19 cellular contexts compared by ENCODE assay signal in genomic region chr5:53438079-53438478, GRCh38. TPM values are rescaled to one million over a fixed set of nuclear protein-coding genes. Genes with fewer than 3 reads are reported as not detected.
A peak's percentile ranks its signal among the peaks of the same experiment; 100 is the strongest.
DNase-seq lines count a peak whose midpoint lies in the region; ATAC-seq, FAIRE-seq and TF ChIP-seq lines count a peak whose summit lies in the region.
"Had no signal": no experiment of that assay in that cellular context is flagged by ENCODE, and none has a peak within 500 bp of the region (broad histone marks: within the 10 kb centered on the region; RNA-seq: fewer than 3 reads in every experiment).

No MANE protein-coding gene starts in this region.

- DNase-seq in GM23248 (no peak), PC-3 (no peak), mesendoderm (no peak), GM12892 (ENCODE audit: insufficient read length) (no peak), D721Med (ENCODE audit: insufficient read length, low spot score) (no peak)
- no peak for DNase-seq in stimulated activated CD4-positive, alpha-beta T cell treated with anti-CD3 and anti-CD28 coated beads, Interleukin-2, amount 100 ng/mL, for 24 hours
- no peak for DNase-seq in activated naive CD4-positive, alpha-beta T cell (lab: John Stamatoyannopoulos, UW)
- DNase-seq: ACHN; BE2C; Caco-2; CD4-positive, alpha-beta T cell; DMS79 treated with DMSO at 0.1 percent for 48 hours; GF-D8 had no signal

- TF ChIP-seq POLR2A in GM12892 (IDR thresholded peaks at IDR 0.05; ENCODE audit: low read depth, low read length) = no peak

- no TSS peak for BruUV-seq in PC-3 (replicated peaks; lab: Mats Ljungman, UMichigan)

- H2AFZ ChIP-seq in GM23248 (no peak overlapping the region), PC-3 (ENCODE audit: low read length) (peak overlapping the region; percentile 21; the same call in 1 of the 2 replicates)

- H3K9me2 ChIP-seq in GM23248 (ENCODE audit: insufficient read depth) (no peaks in the 10 kb centered on the region), PC-3 (replicated peaks; ENCODE audit: low read length) (no peaks in the 10 kb centered on the region)

- H3F3A ChIP-seq in GM23248 (ENCODE audit: insufficient read depth) (peaks cover 21% of the 10 kb centered on the region), PC-3 (ENCODE audit: low read length, unreplicated experiment) (no peaks in the 10 kb centered on the region)

- H3K27me3 ChIP-seq in BLaER1 treated with 17β-estradiol and CSF1 and Interleukin-3, amounts not matched to agents 10 nM and 100 nM = no peaks in the 10 kb centered on the region
- H3K27me3 ChIP-seq in GM23248 (replicated peaks; ENCODE audit: insufficient read depth) (no peaks in the 10 kb centered on the region), PC-3 (ENCODE audit: low read length) (no peaks in the 10 kb centered on the region), mesendoderm (ENCODE audit: insufficient read depth, low read length, poor library complexity) (no peaks in the 10 kb centered on the region)
- H3K27me3 ChIP-seq: BE2C had no signal

- H3K9ac ChIP-seq in BLaER1 treated with 17β-estradiol and CSF1 and Interleukin-3, amounts not matched to agents 10 nM and 100 nM = no peak overlapping the region
- H3K9ac ChIP-seq in GM23248 (no peak overlapping the region), PC-3 (ENCODE audit: low read length) (peak overlapping the region; percentile 44), mesendoderm (ENCODE audit: low read length) (no peak overlapping the region)

- H3K79me1 ChIP-seq in mesendoderm (ENCODE audit: low read length) = no peaks in the 10 kb centered on the region

- no peaks in the 10 kb centered on the region for H3K9me3 ChIP-seq in BLaER1 treated with 17β-estradiol and CSF1 and Interleukin-3, amounts not matched to agents 10 nM and 100 nM (replicated peaks in 1 of 11)
- H3K9me3 ChIP-seq in GM23248 (ENCODE audit: low read depth) (no peaks in the 10 kb centered on the region), PC-3 (ENCODE audit: low read length) (no peaks in the 10 kb centered on the region)
- H3K9me3 ChIP-seq: BE2C, Caco-2, HAP-1 had no signal

- H2BK5ac ChIP-seq in mesendoderm (ENCODE audit: low read length) = no peak overlapping the region

- CTCF ChIA-PET in PC-3 (lab: Charles Lee) = no interaction called here

- no peaks in the 10 kb centered on the region for H3K79me2 ChIP-seq in GM23248 (ENCODE audit: insufficient read depth)
- no peaks in the 10 kb centered on the region for H3K79me2 ChIP-seq in PC-3 (ENCODE audit: low read length)
- H3K79me2 ChIP-seq in mesendoderm (ENCODE audit: control insufficient read depth, insufficient read depth, low read length) = no peaks in the 10 kb centered on the region

- FAIRE-seq in GM12892 (lab: Jason Lieb, UNC) = no peak
- FAIRE-seq in D721Med (lab: Jason Lieb, UNC) = no peak
- FAIRE-seq: A204.1, GM19239 had no signal

- H3K18ac ChIP-seq in mesendoderm (ENCODE audit: low read length) = no peak overlapping the region

- H2BK15ac ChIP-seq in mesendoderm (replicated peaks; ENCODE audit: low read depth) = peak overlapping the region; percentile 85

- intact Hi-C loops in PC-3 (cut with micrococcal nuclease) = loop anchor here (2.0 to 5.0 kb wide), 2 partner anchors 41 to 779 kb away; no protein-coding TSS in a partner anchor

- no peak for ATAC-seq in PC-3

- peaks cover 14 to 27% (median 22%) of the 10 kb centered on the region in 10 experiments for H3K4me1 ChIP-seq in BLaER1 treated with 17β-estradiol and CSF1 and Interleukin-3, amounts not matched to agents 10 nM and 100 nM
- H3K4me1 ChIP-seq in GM23248 (ENCODE audit: insufficient read depth) = peaks cover 18% of the 10 kb centered on the region
- peaks cover 32% of the 10 kb centered on the region for H3K4me1 ChIP-seq in PC-3 (ENCODE audit: insufficient read depth, low read length)
- no peaks in the 10 kb centered on the region for H3K4me1 ChIP-seq in mesendoderm (ENCODE audit: control insufficient read depth, low read depth, low read length)
- H3K4me1 ChIP-seq: BE2C, HAP-1 had no signal

- H4K5ac ChIP-seq in mesendoderm (ENCODE audit: low read length) = no peak overlapping the region

- H3K36me3 ChIP-seq in BLaER1 treated with 17β-estradiol and CSF1 and Interleukin-3, amounts not matched to agents 10 nM and 100 nM = no peaks in the 10 kb centered on the region
- no peaks in the 10 kb centered on the region for H3K36me3 ChIP-seq in GM23248 (ENCODE audit: low read depth)
- H3K36me3 ChIP-seq in PC-3 (ENCODE audit: low read depth, low read length) = no peaks in the 10 kb centered on the region
- no peaks in the 10 kb centered on the region for H3K36me3 ChIP-seq in mesendoderm (ENCODE audit: control insufficient read depth, insufficient read depth, low read length)
- H3K36me3 ChIP-seq: BE2C, HAP-1 had no signal

- TF ChIP-seq CTCF in PC-3 (conservative IDR thresholded peaks at IDR 0.05; ENCODE audit: low read depth, low read length) (no peak), D721Med (IDR thresholded peaks at IDR 0.05; ENCODE audit: insufficient read depth, missing control alignments) (no peak)

- no peak overlapping the region for H3K23ac ChIP-seq in mesendoderm (ENCODE audit: low read length)

- H3K4me2 ChIP-seq in BLaER1 treated with 17β-estradiol and CSF1 and Interleukin-3, amounts not matched to agents 10 nM and 100 nM = peak overlapping the region in 7 of 11 experiments; percentile 25 to 68 (median 64); a peak in 11 of 22 replicates
- H3K4me2 ChIP-seq in GM23248 (ENCODE audit: unreplicated experiment) (peak overlapping the region; percentile 47), PC-3 (ENCODE audit: low read length) (peak overlapping the region; percentile 49), mesendoderm (ENCODE audit: low read length) (no peak overlapping the region)

- H3K4ac ChIP-seq in mesendoderm (ENCODE audit: low read depth, low read length) = no peak overlapping the region

- H2BK120ac ChIP-seq in mesendoderm (ENCODE audit: low read depth, low read length) = no peak overlapping the region

- H3K27ac ChIP-seq in BLaER1 treated with 17β-estradiol and CSF1 and Interleukin-3, amounts not matched to agents 10 nM and 100 nM = no peak overlapping the region; a peak in 1 of 22 replicates
- no peak overlapping the region for H3K27ac ChIP-seq in GM23248
- peak overlapping the region; percentile 87 for H3K27ac ChIP-seq in PC-3 (ENCODE audit: low read length)
- no peak overlapping the region for H3K27ac ChIP-seq in mesendoderm (ENCODE audit: low read depth, low read length)
- H3K27ac ChIP-seq: C4-2B had no signal

- H4K20me1 ChIP-seq in BLaER1 treated with 17β-estradiol and CSF1 and Interleukin-3, amounts not matched to agents 10 nM and 100 nM = no peaks in the 10 kb centered on the region
- H4K20me1 ChIP-seq in GM23248 (ENCODE audit: insufficient read depth) (no peaks in the 10 kb centered on the region), PC-3 (ENCODE audit: low read length) (no peaks in the 10 kb centered on the region)

- no peak overlapping the region for H3K56ac ChIP-seq in mesendoderm (ENCODE audit: low read length)

- no peak overlapping the region for H3K4me3 ChIP-seq in BLaER1 treated with 17β-estradiol and CSF1 and Interleukin-3, amounts not matched to agents 10 nM and 100 nM
- H3K4me3 ChIP-seq in GM23248 = no peak overlapping the region
- H3K4me3 ChIP-seq in PC-3 (ENCODE audit: low read length) = no peak overlapping the region
- H3K4me3 ChIP-seq in mesendoderm (ENCODE audit: low read length) = no peak overlapping the region
- H3K4me3 ChIP-seq: HAP-1 had no signal

- POLR2A ChIA-PET in PC-3 (lab: Charles Lee; ENCODE audit: unreplicated experiment) = no interaction called here

- in situ Hi-C loops in GM23248 (cut with MboI) = loop anchor here (25.0 kb wide), 1 partner anchor 276 kb away; no protein-coding TSS in a partner anchor

- no peak overlapping the region for H4K8ac ChIP-seq in mesendoderm (ENCODE audit: low read depth, low read length)

- WGBS in GM23248 (ENCODE audit: low coverage in 1 of 2, low lambda C conversion rate in 2 of 2, missing lambda C conversion rate in 2 of 2), 2 experiments = 96 to 97% methylated on average over 13 of the region's 13 CpGs
- no CpG with 5 or more reads among the region's 13 CpGs for WGBS in mesendoderm (ENCODE audit: extremely low coverage, insufficient coverage, low lambda C conversion rate)

- no peak overlapping the region for H2AK5ac ChIP-seq in mesendoderm (ENCODE audit: low read length)

RNA-seq across cellular contexts. Expression of gene FST, which starts 42.4 kb away (rescaled TPM):
- 61.2 and 87.0 TPM in 2 replicates for total RNA-seq in GM23248 (2014; rRNA removed; shearing (Covaris generic))
- 56.0 and 85.0 TPM in 2 replicates for polyA plus RNA-seq in GM23248 (2016; fragmentation: Nextera tagmentation; extraction: Ambion mirVana)
- 403 and 407 TPM in 2 replicates for total RNA-seq in PC-3 (2014; rRNA removed)
- polyA plus RNA-seq in mesendoderm (2013, experiment 1 of 2) = 89.5 TPM
- 99.0 TPM for polyA plus RNA-seq in mesendoderm (2013, experiment 2 of 2)
- not detected for polyA plus RNA-seq in GM12892 (2012; ENCODE audit: missing spikeins)
- total RNA-seq: HT-29 had no signal
